ENCODE assay signal across 6 cellular contexts in genomic region chr7:141737118-141737835, GRCh38. TPM values are rescaled to one million over a fixed set of nuclear protein-coding genes. Genes with fewer than 3 reads are reported as not detected.
DNase-seq lines count a peak whose midpoint lies in the region; ATAC-seq and TF ChIP-seq lines count a peak whose summit lies in the region.

No MANE protein-coding gene starts in this region.

- DNase-seq in GM12865 (ENCODE audit: low read depth), result peak; percentile 21
- peak; percentile 18 for DNase-seq in OCI-M1 (lab: John Stamatoyannopoulos, UW)
- no peak for DNase-seq in endothelial cell (ENCODE audit: low spot score)
- DNase-seq in inferior parietal cortex (ENCODE audit: extremely low spot score), result no peak

- H3K4me3 ChIP-seq in GM12865 (ENCODE audit: low read depth, low read length), result peak overlapping the region; percentile 78
- peak overlapping the region; percentile 50 to 94 (median 77) for H3K4me3 ChIP-seq in skin epidermis

- peak overlapping the region; percentile 98 for H3K27ac Mint-ChIP-seq in endothelial cell (ENCODE audit: unreplicated experiment)

- ATAC-seq in GM21528 (IDR thresholded peaks at IDR 0.05; ENCODE audit: low FRiP score, unreplicated experiment), result no peak

- H3K36me3 Mint-ChIP-seq in endothelial cell (ENCODE audit: low read depth, unreplicated experiment), result no peaks in the 10 kb centered on the region

- H3K9me3 Mint-ChIP-seq in endothelial cell (ENCODE audit: unreplicated experiment), result no peaks in the 10 kb centered on the region

- peak overlapping the region; percentile 98 for H3K4me3 Mint-ChIP-seq in endothelial cell (ENCODE audit: unreplicated experiment)

- H3K4me1 Mint-ChIP-seq in endothelial cell (ENCODE audit: unreplicated experiment), result peaks cover 16% of the 10 kb centered on the region

- H3K27ac ChIP-seq in skin epidermis, result peak overlapping the region in 20 of 21 experiments; percentile 66 to 93 (median 85)

- TF ChIP-seq CTCF in GM12865 (IDR thresholded peaks at IDR 0.05; ENCODE audit: insufficient read depth, low read depth, low read length, missing control alignments), result no peak
- no peak for TF ChIP-seq CTCF in endothelial cell (IDR thresholded peaks at IDR 0.05; ENCODE audit: unreplicated experiment)

- H3K27me3 Mint-ChIP-seq in endothelial cell (ENCODE audit: unreplicated experiment), result peaks cover 6% of the 10 kb centered on the region

RNA-seq across cellular contexts. Expression of gene SSBP1, which starts 0.9 kb away (rescaled TPM):
- 130 TPM for total RNA-seq in endothelial cell (ENCODE audit: unreplicated experiment)

RNA-seq across cellular contexts. Expression of gene TAS2R3, which starts 26.6 kb away (rescaled TPM):
- total RNA-seq in endothelial cell (ENCODE audit: unreplicated experiment), result 0.74 TPM

RNA-seq across cellular contexts. Expression of gene WEE2, which starts 29.1 kb away (rescaled TPM):
- 0.33 TPM for total RNA-seq in endothelial cell (ENCODE audit: unreplicated experiment)

RNA-seq across cellular contexts. Expression of gene DENND11, which starts 35.3 kb away (rescaled TPM):
- 77.0 TPM for total RNA-seq in endothelial cell (ENCODE audit: unreplicated experiment)

RNA-seq across cellular contexts. Expression of gene TAS2R4, which starts 39.2 kb away (rescaled TPM):
- 1.1 TPM for total RNA-seq in endothelial cell (ENCODE audit: unreplicated experiment)

Comparison
In these comparisons a context has a peak if more than half of its experiments do, and no peak if none do; other contexts are left out.
1. DNase-seq: peak in GM12865 (single experiment) and OCI-M1 (single experiment); none in endothelial cell (single experiment) and inferior parietal cortex (single experiment).